25 cellular contexts compared by ENCODE assay signal in genomic region chr9:128233817-128234406, GRCh38. TPM values are rescaled to one million over a fixed set of nuclear protein-coding genes. Genes with fewer than 3 reads are reported as not detected.
DNase-seq lines count a peak whose midpoint lies in the region; ATAC-seq and TF ChIP-seq lines count a peak whose summit lies in the region.
"Had no signal": no experiment of that assay in that cellular context is flagged by ENCODE, and none has a peak within 500 bp of the region (broad histone marks: within the 10 kb centered on the region; RNA-seq: fewer than 3 reads in every experiment).

No MANE protein-coding gene starts in this region.

- H2AK5ac ChIP-seq in trophoblast cell (ENCODE audit: low read length): no peak overlapping the region

- no peaks in the 10 kb centered on the region for H3K9me2 ChIP-seq in hepatocyte (replicated peaks; ENCODE audit: insufficient read depth)

- H3K4me2 ChIP-seq in hepatocyte (no peak overlapping the region), trophoblast cell (ENCODE audit: low read length) (no peak overlapping the region)

- no peak overlapping the region for H4K91ac ChIP-seq in trophoblast cell (ENCODE audit: low read depth, low read length)

- H3K79me2 ChIP-seq in hepatocyte (no peaks in the 10 kb centered on the region), trophoblast cell (ENCODE audit: control insufficient read depth, insufficient read depth, low read length, poor library complexity) (no peaks in the 10 kb centered on the region)

- H3K36me3 ChIP-seq in BE2C: no peaks in the 10 kb centered on the region
- H3K36me3 ChIP-seq in hepatocyte (replicated peaks; ENCODE audit: insufficient read depth, low read depth): no peaks in the 10 kb centered on the region
- H3K36me3 ChIP-seq in trophoblast cell (ENCODE audit: control insufficient read depth in 1 of 2, insufficient read depth in 2 of 2, low read length in 2 of 2): no peaks in the 10 kb centered on the region
- H3K36me3 ChIP-seq: SJSA1 had no signal

- H2BK5ac ChIP-seq in trophoblast cell (ENCODE audit: low read depth, low read length, poor library complexity): no peak overlapping the region

- no peaks in the 10 kb centered on the region for H4K20me1 ChIP-seq in hepatocyte (ENCODE audit: insufficient read depth, poor library complexity, severe bottlenecking)

- H2BK120ac ChIP-seq in trophoblast cell (ENCODE audit: insufficient read depth, low read length, poor library complexity): no peak overlapping the region

- no peaks in the 10 kb centered on the region for H3K79me1 ChIP-seq in trophoblast cell (ENCODE audit: low read length)

- H3K9ac ChIP-seq in trophoblast cell (ENCODE audit: low read length): no peak overlapping the region

- H4K12ac ChIP-seq in trophoblast cell (ENCODE audit: low read depth, low read length): no peak overlapping the region

- H3K27ac ChIP-seq in hepatocyte (no peak overlapping the region), trophoblast cell (ENCODE audit: low read depth, low read length) (no peak overlapping the region)
- H3K27ac ChIP-seq: HL-60, SJSA1 had no signal

- H3K27me3 ChIP-seq in BE2C (no peaks in the 10 kb centered on the region), hepatocyte (no peaks in the 10 kb centered on the region), trophoblast cell (ENCODE audit: insufficient read depth, low read length) (no peaks in the 10 kb centered on the region)
- H3K27me3 ChIP-seq: SJSA1 had no signal

- in situ Hi-C loops in GM13977 (cut with MboI; ENCODE audit: low pct_unique_long_range_greater_than_20kb, low sequenced_read_pairs, unreplicated experiment): no loop called here

- no peak overlapping the region for H3K4ac ChIP-seq in trophoblast cell (ENCODE audit: low read depth, low read length)

- no peak for TF ChIP-seq CTCF in BE2C (IDR thresholded peaks at IDR 0.05; ENCODE audit: low read depth, low read length)
- TF ChIP-seq CTCF in hepatocyte (IDR thresholded peaks at IDR 0.05; ENCODE audit: poor library complexity): no peak
- no peak for TF ChIP-seq CTCF in GM13977 (IDR thresholded peaks at IDR 0.05; ENCODE audit: extremely low read depth, insufficient read depth, missing control alignments)
- no peak for TF ChIP-seq CTCF in GM20000 (IDR thresholded peaks at IDR 0.05; ENCODE audit: extremely low read depth, missing control alignments)

- ATAC-seq in HG03159 (IDR thresholded peaks at IDR 0.05; ENCODE audit: unreplicated experiment): no peak
- ATAC-seq: PC-3, T-cell had no signal

- H3K9me3 ChIP-seq in BE2C (no peaks in the 10 kb centered on the region), hepatocyte (ENCODE audit: low read depth) (no peaks in the 10 kb centered on the region), trophoblast cell (ENCODE audit: insufficient read depth, low read depth, low read length) (peaks cover 1% of the 10 kb centered on the region)
- H3K9me3 ChIP-seq: SJSA1 had no signal

- no peak overlapping the region for H4K8ac ChIP-seq in trophoblast cell (ENCODE audit: low read depth, low read length)

- H2BK12ac ChIP-seq in trophoblast cell (ENCODE audit: low read length): no peak overlapping the region

- H3K23ac ChIP-seq in trophoblast cell (ENCODE audit: low read length): no peak overlapping the region

- no peak overlapping the region for H3K18ac ChIP-seq in trophoblast cell (ENCODE audit: low read length)

- no peak overlapping the region for H2AFZ ChIP-seq in hepatocyte
- no peak overlapping the region for H2AFZ ChIP-seq in trophoblast cell (ENCODE audit: insufficient read depth, low read length, poor library complexity)

- H3K14ac ChIP-seq in trophoblast cell (ENCODE audit: low read length): no peak overlapping the region

- 96% methylated on average over 28 of the region's 28 CpGs for WGBS in hepatocyte (ENCODE audit: low lambda C conversion rate, missing lambda C conversion rate)
- no CpG with 5 or more reads among the region's 28 CpGs for WGBS in trophoblast cell (ENCODE audit: extremely low coverage, insufficient coverage, insufficient read length)

- DNase-seq in BE2C (peak; percentile 10), COLO668 (lab: John Stamatoyannopoulos, UW; ENCODE audit: unreplicated experiment) (peak; percentile 27), hepatocyte (ENCODE audit: low spot score) (peak; percentile 2), trophoblast cell (no peak), GM13977 (ENCODE audit: low spot score) (no peak), GM20000 (ENCODE audit: low spot score) (no peak), GDM1 (lab: John Stamatoyannopoulos, UW) (no peak)
- DNase-seq: AML-193; Calu3; CD8-positive, alpha-beta memory T cell; HCEC 1CT; Kasumi-1; NCI-H1092 treated with DMSO at 0.1 percent for 48 hours; NCI-H146; NCI-H1930; NCI-H2107; NCI-H446; NCI-H526; NCI-H82; NK-92 treated with Interleukin-12 subunit alpha and Interleukin-12 subunit beta, amount 100 ng/mL, for 24 hours; PC-3; T-cell had no signal

- no peak overlapping the region for H3K4me3 ChIP-seq in BE2C (ENCODE audit: low read depth, low read length)
- no peak overlapping the region for H3K4me3 ChIP-seq in hepatocyte
- peak overlapping the region; percentile 27 for H3K4me3 ChIP-seq in trophoblast cell (ENCODE audit: low read depth, low read length)
- H3K4me3 ChIP-seq: SJSA1 had no signal

- no peaks in the 10 kb centered on the region for H3K4me1 ChIP-seq in BE2C
- no peaks in the 10 kb centered on the region for H3K4me1 ChIP-seq in hepatocyte (ENCODE audit: insufficient read depth)
- H3K4me1 ChIP-seq in trophoblast cell (ENCODE audit: control insufficient read depth in 1 of 2, insufficient read depth in 2 of 2, low read length in 2 of 2): no peaks in the 10 kb centered on the region
- H3K4me1 ChIP-seq: SJSA1 had no signal

RNA-seq across cellular contexts. Expression of gene DNM1, which starts 30.7 kb away (rescaled TPM):
- 83.3 TPM for polyA plus RNA-seq in BE2C (2012; ENCODE audit: insufficient read depth, insufficient read length, low read depth)
- 13.4 and 14.4 TPM in 2 replicates for total RNA-seq in hepatocyte
- 37.2 and 40.6 TPM in 2 replicates for polyA plus RNA-seq in hepatocyte
- polyA plus RNA-seq in trophoblast cell (2013): 6.0 TPM in 2 replicates

RNA-seq across cellular contexts. Expression of gene GOLGA2, which starts 41.9 kb away (rescaled TPM):
- polyA plus RNA-seq in BE2C (2012; ENCODE audit: insufficient read depth, insufficient read length, low read depth): 76.2 TPM
- 76.4 and 79.9 TPM in 2 replicates for total RNA-seq in hepatocyte
- 37.6 and 59.2 TPM in 2 replicates for polyA plus RNA-seq in hepatocyte
- polyA plus RNA-seq in trophoblast cell (2013): 93.4 and 99.9 TPM in 2 replicates

RNA-seq across cellular contexts. Expression of gene SWI5, which starts 42.2 kb away (rescaled TPM):
- 15.7 TPM for polyA plus RNA-seq in BE2C (2012; ENCODE audit: insufficient read depth, insufficient read length, low read depth)
- 29.0 and 33.0 TPM in 2 replicates for total RNA-seq in hepatocyte
- polyA plus RNA-seq in hepatocyte: 55.7 and 58.4 TPM in 2 replicates
- 42.0 and 44.4 TPM in 2 replicates for polyA plus RNA-seq in trophoblast cell (2013)

RNA-seq across cellular contexts. Expression of gene CIZ1, which starts 42.5 kb away (rescaled TPM):
- 260 TPM for polyA plus RNA-seq in BE2C (2012; ENCODE audit: insufficient read depth, insufficient read length, low read depth)
- total RNA-seq in hepatocyte: 31.0 and 31.1 TPM in 2 replicates
- 85.6 and 91.0 TPM in 2 replicates for polyA plus RNA-seq in hepatocyte
- polyA plus RNA-seq in trophoblast cell (2013): 103 and 112 TPM in 2 replicates

Comparison
In these comparisons a context has a peak if more than half of its experiments do, and no peak if none do; other contexts are left out.
1. DNase-seq: peak in BE2C (single experiment), COLO668 (single experiment) and hepatocyte (single experiment); none in trophoblast cell (0 of 2), GM13977 (single experiment), GM20000 (single experiment) and GDM1 (single experiment).